In the genomic region with DNA sequence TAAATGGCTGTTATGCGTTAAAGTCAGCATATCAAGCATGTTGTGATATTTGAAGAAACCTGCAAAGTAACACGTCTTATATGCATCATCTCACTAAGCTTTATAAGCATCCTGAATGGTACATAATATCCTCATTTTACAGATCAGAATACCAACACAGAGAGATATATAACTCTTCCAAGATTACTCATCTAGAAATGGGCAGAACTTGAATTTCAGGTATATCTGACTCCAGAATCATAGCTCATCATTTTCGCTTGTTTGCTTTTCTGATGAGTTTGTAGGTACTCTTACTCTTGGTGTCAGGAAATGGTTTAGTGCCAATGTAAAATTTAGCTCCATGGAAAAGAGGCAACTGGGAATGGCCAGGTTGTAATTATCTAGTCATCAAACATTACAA, we compare ENCODE assay signal across 24 cellular contexts.
"Had no signal": no experiment of that assay in that cellular context is flagged by ENCODE, and none has a peak within 500 bp of the region (broad histone marks: within the 10 kb centered on the region; RNA-seq: fewer than 3 reads in every experiment).

No MANE protein-coding gene starts in this region.

- H3K9me3 Mint-ChIP-seq: activated CD4-positive, alpha-beta memory T cell treated with anti-CD3 and anti-CD28 coated beads, Interleukin-2, amount 10 ng/mL, durations not matched to agents 7 days and 5 days; activated CD4-positive, alpha-beta T cell treated with anti-CD3 and anti-CD28 coated beads, Interleukin-2, amount 10 ng/mL, durations not matched to agents 7 days and 5 days; activated naive CD4-positive, alpha-beta T cell treated with anti-CD3 and anti-CD28 coated beads, Interleukin-2, amount 10 ng/mL, durations not matched to agents 7 days and 5 days; activated T-cell treated with anti-CD3 and anti-CD28 coated beads, Interleukin-2, amount 50 U/mL, for 24 hours; WTC11 had no signal

- H3K4me1 Mint-ChIP-seq: activated CD4-positive, alpha-beta memory T cell treated with anti-CD3 and anti-CD28 coated beads, Interleukin-2, amount 10 ng/mL, durations not matched to agents 7 days and 5 days; activated CD4-positive, alpha-beta T cell treated with anti-CD3 and anti-CD28 coated beads, Interleukin-2, amount 10 ng/mL, durations not matched to agents 7 days and 5 days had no signal

- H3K4me3 Mint-ChIP-seq: activated CD4-positive, alpha-beta memory T cell treated with anti-CD3 and anti-CD28 coated beads, Interleukin-2, amount 10 ng/mL, durations not matched to agents 7 days and 5 days; activated CD4-positive, alpha-beta T cell treated with anti-CD3 and anti-CD28 coated beads, Interleukin-2, amount 10 ng/mL, durations not matched to agents 7 days and 5 days; activated naive CD4-positive, alpha-beta T cell treated with anti-CD3 and anti-CD28 coated beads, Interleukin-2, amount 10 ng/mL, durations not matched to agents 7 days and 5 days; activated naive CD8-positive, alpha-beta T cell treated with anti-CD3 and anti-CD28 coated beads, Interleukin-2, amount 10 ng/mL, durations not matched to agents 7 days and 5 days; activated T-cell treated with anti-CD3 and anti-CD28 coated beads, Interleukin-2, amount 50 U/mL, for 24 hours; activated T-cell treated with anti-CD3 and anti-CD28 coated beads, Interleukin-2, amount 50 U/mL, for 72 hours; WTC11 had no signal

- ATAC-seq: WTC11 had no signal

- DNase-seq: activated CD4-positive, alpha-beta memory T cell treated with anti-CD3 and anti-CD28 coated beads, Interleukin-2, amount 10 ng/mL, durations not matched to agents 7 days and 5 days; activated CD4-positive, alpha-beta T cell treated with anti-CD3 and anti-CD28 coated beads for 1 hour; activated CD4-positive, alpha-beta T cell treated with anti-CD3 and anti-CD28 coated beads for 4 hours; activated CD4-positive, alpha-beta T cell treated with anti-CD3 and anti-CD28 coated beads, Interleukin-2, amount 10 ng/mL, durations not matched to agents 7 days and 5 days; activated CD4-positive, alpha-beta T cell treated with anti-CD3 and anti-CD28 coated beads, Interleukin-2, amount 50 U/mL, for 4 hours; activated CD8-positive, alpha-beta memory T cell treated with anti-CD3 and anti-CD28 coated beads, Interleukin-2, amount 50 U/mL, for 48 hours; activated gamma-delta T cell; activated naive CD4-positive, alpha-beta T cell; activated naive CD8-positive, alpha-beta T cell treated with anti-CD3 and anti-CD28 coated beads, Interleukin-2, amount 10 ng/mL, durations not matched to agents 7 days and 5 days; activated T-cell treated with anti-CD3 and anti-CD28 coated beads for 4 hours; activated T-cell treated with anti-CD3 and anti-CD28 coated beads, Interleukin-2, amount 50 U/mL, for 24 hours; anterior cingulate cortex; brain microvascular endothelial cell; caudate nucleus; colonic mucosa; effector CD8-positive, alpha-beta T cell; erythroblast; esophagus squamous epithelium; foreskin melanocyte; heart right ventricle had no signal

- H3K27ac Mint-ChIP-seq: activated CD4-positive, alpha-beta memory T cell treated with anti-CD3 and anti-CD28 coated beads, Interleukin-2, amount 10 ng/mL, durations not matched to agents 7 days and 5 days; activated CD4-positive, alpha-beta T cell treated with anti-CD3 and anti-CD28 coated beads, Interleukin-2, amount 10 ng/mL, durations not matched to agents 7 days and 5 days; activated naive CD4-positive, alpha-beta T cell treated with anti-CD3 and anti-CD28 coated beads, Interleukin-2, amount 10 ng/mL, durations not matched to agents 7 days and 5 days; activated naive CD4-positive, alpha-beta T cell treated with anti-CD3 and anti-CD28 coated beads, Interleukin-2, amount 50 U/mL, for 72 hours; activated naive CD8-positive, alpha-beta T cell treated with anti-CD3 and anti-CD28 coated beads, Interleukin-2, amount 10 ng/mL, durations not matched to agents 7 days and 5 days; activated T-cell treated with anti-CD3 and anti-CD28 coated beads, Interleukin-2, amount 50 U/mL, for 24 hours; WTC11 had no signal

- H3K27me3 Mint-ChIP-seq: activated CD4-positive, alpha-beta memory T cell treated with anti-CD3 and anti-CD28 coated beads, Interleukin-2, amount 10 ng/mL, durations not matched to agents 7 days and 5 days; activated CD4-positive, alpha-beta T cell treated with anti-CD3 and anti-CD28 coated beads, Interleukin-2, amount 10 ng/mL, durations not matched to agents 7 days and 5 days; activated naive CD4-positive, alpha-beta T cell treated with anti-CD3 and anti-CD28 coated beads, Interleukin-2, amount 10 ng/mL, durations not matched to agents 7 days and 5 days; activated naive CD8-positive, alpha-beta T cell treated with anti-CD3 and anti-CD28 coated beads, Interleukin-2, amount 10 ng/mL, durations not matched to agents 7 days and 5 days; activated T-cell treated with anti-CD3 and anti-CD28 coated beads, Interleukin-2, amount 50 U/mL, for 24 hours had no signal

- H3K36me3 Mint-ChIP-seq: activated naive CD4-positive, alpha-beta T cell treated with anti-CD3 and anti-CD28 coated beads, Interleukin-2, amount 10 ng/mL, durations not matched to agents 7 days and 5 days; activated naive CD8-positive, alpha-beta T cell treated with anti-CD3 and anti-CD28 coated beads, Interleukin-2, amount 10 ng/mL, durations not matched to agents 7 days and 5 days; WTC11 had no signal
